ENCODE assay signal across 8 cellular contexts in the genomic region with DNA sequence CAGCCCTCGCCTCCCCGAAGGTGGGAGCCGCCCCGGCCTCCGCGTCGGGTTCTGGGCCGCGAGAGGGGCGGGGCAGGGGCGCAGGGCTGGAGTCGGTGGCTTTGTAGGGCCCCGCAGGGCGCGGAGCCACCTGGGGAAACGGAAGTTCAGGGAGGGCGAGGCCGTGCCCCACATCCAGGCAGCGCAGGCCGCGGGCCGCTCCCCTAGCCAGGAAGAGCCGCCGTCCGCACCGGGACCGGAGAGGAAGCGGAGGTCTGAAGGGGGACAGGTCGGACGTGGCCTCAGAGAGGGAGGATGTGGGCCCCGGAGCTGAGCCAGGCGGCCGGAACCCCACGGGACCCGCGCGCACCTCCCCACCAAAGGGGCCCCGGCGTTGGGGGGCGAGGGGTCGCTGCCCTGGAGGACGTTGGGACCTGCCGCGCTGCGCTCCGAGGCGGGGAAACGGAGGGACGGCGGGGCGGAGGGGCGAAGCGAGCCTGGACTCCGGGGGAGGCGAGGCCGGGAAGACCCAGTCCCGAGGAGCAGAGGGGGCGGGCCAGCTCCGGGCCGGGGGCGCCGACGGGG. TPM values are rescaled to one million over a fixed set of nuclear protein-coding genes. Genes with fewer than 3 reads are reported as not detected.
A peak's percentile ranks its signal among the peaks of the same experiment; 100 is the strongest.
DNase-seq lines count a peak whose midpoint lies in the region; ATAC-seq and TF ChIP-seq lines count a peak whose summit lies in the region.

No MANE protein-coding gene starts in this region.

- peak; percentile 22 for ATAC-seq in HG02588 (IDR thresholded peaks at IDR 0.05; ENCODE audit: unreplicated experiment)

- peak overlapping the region; percentile 19 for H3K4ac ChIP-seq in mesendoderm (ENCODE audit: low read depth, low read length)

- H3K4me1 ChIP-seq in mesendoderm (ENCODE audit: control insufficient read depth, low read depth, low read length) (no peaks in the 10 kb centered on the region), BE2C (no peaks in the 10 kb centered on the region; the same call in 1 of the 2 replicates)

- TF ChIP-seq CTCF in type B pancreatic cell (conservative IDR thresholded peaks at IDR 0.05): no peak
- TF ChIP-seq CTCF in BE2C (IDR thresholded peaks at IDR 0.05; ENCODE audit: low read depth, low read length): no peak

- peak overlapping the region; percentile 39 for H3K4me3 Mint-ChIP-seq in type B pancreatic cell

- no peak overlapping the region for H2AK5ac ChIP-seq in mesendoderm (ENCODE audit: low read length)

- no peak overlapping the region for H3K27ac Mint-ChIP-seq in type B pancreatic cell

- no peak overlapping the region for H2BK5ac ChIP-seq in mesendoderm (ENCODE audit: low read length)

- no peak overlapping the region for H2BK120ac ChIP-seq in mesendoderm (ENCODE audit: low read depth, low read length)

- H3K4me3 ChIP-seq in mesendoderm (ENCODE audit: low read length) (peak overlapping the region; percentile 3), BE2C (ENCODE audit: low read depth, low read length) (no peak overlapping the region)

- peak overlapping the region; percentile 44 for H4K8ac ChIP-seq in mesendoderm (ENCODE audit: low read depth, low read length)

- H2BK15ac ChIP-seq in mesendoderm (replicated peaks; ENCODE audit: low read depth): no peak overlapping the region

- peak overlapping the region; percentile 83 for H3K56ac ChIP-seq in mesendoderm (ENCODE audit: low read length)

- no peaks in the 10 kb centered on the region for H3K79me2 ChIP-seq in mesendoderm (ENCODE audit: control insufficient read depth, insufficient read depth, low read length)

- no peaks in the 10 kb centered on the region for H3K36me3 Mint-ChIP-seq in type B pancreatic cell

- peak overlapping the region; percentile 71 for H3K9ac ChIP-seq in mesendoderm (ENCODE audit: low read length)

- H3K4me2 ChIP-seq in mesendoderm (ENCODE audit: low read length): peak overlapping the region; percentile 23

- H3K27me3 Mint-ChIP-seq in type B pancreatic cell: peaks cover 9% of the 10 kb centered on the region

- no peaks in the 10 kb centered on the region for H3K4me1 Mint-ChIP-seq in type B pancreatic cell (ENCODE audit: unreplicated experiment)

- peak overlapping the region; percentile 51 for H3K18ac ChIP-seq in mesendoderm (ENCODE audit: low read length)

- DNase-seq in GDM1 (lab: John Stamatoyannopoulos, UW) (peak; percentile 63), T-helper 2 cell (peak; percentile 22 to 85 (median 39)), mesendoderm (no peak), type B pancreatic cell (ENCODE audit: extremely low spot score, unreplicated experiment) (no peak), NCI-H2196 (lab: John Stamatoyannopoulos, UW; ENCODE audit: unreplicated experiment) (no peak), BE2C (no peak)

- H3K23ac ChIP-seq in mesendoderm (ENCODE audit: low read length): peak overlapping the region; percentile 30

- no peaks in the 10 kb centered on the region for H3K9me3 ChIP-seq in BE2C

- no peaks in the 10 kb centered on the region for H3K9me3 Mint-ChIP-seq in type B pancreatic cell

- peaks cover 3% of the 10 kb centered on the region for H3K27me3 ChIP-seq in mesendoderm (ENCODE audit: insufficient read depth, low read length, poor library complexity)
- H3K27me3 ChIP-seq in BE2C: peaks cover 12% of the 10 kb centered on the region

- H4K5ac ChIP-seq in mesendoderm (ENCODE audit: low read length): no peak overlapping the region

- WGBS in mesendoderm (ENCODE audit: extremely low coverage, insufficient coverage, low lambda C conversion rate): no CpG with 5 or more reads among the region's 63 CpGs

- no peaks in the 10 kb centered on the region for H3K79me1 ChIP-seq in mesendoderm (ENCODE audit: low read length)

- H3K36me3 ChIP-seq in mesendoderm (ENCODE audit: control insufficient read depth, insufficient read depth, low read length): no peaks in the 10 kb centered on the region
- H3K36me3 ChIP-seq in BE2C: no peaks in the 10 kb centered on the region

- H3K27ac ChIP-seq in cingulate gyrus (ENCODE audit: low read depth, low read length): peak overlapping the region; percentile 47
- H3K27ac ChIP-seq in mesendoderm (ENCODE audit: low read depth, low read length): no peak overlapping the region

RNA-seq across cellular contexts. Expression of a gene that starts 0.5 kb away (rescaled TPM):
- polyA plus RNA-seq in mesendoderm (2013, experiment 1 of 2): 1.9 TPM
- polyA plus RNA-seq in mesendoderm (2013, experiment 2 of 2): 1.6 TPM
- 27.8 and 29.8 TPM in 2 replicates for total RNA-seq in type B pancreatic cell (ENCODE audit: low replicate concordance)
- polyA plus RNA-seq in BE2C (2012; ENCODE audit: insufficient read depth, insufficient read length, low read depth): 1.7 TPM

RNA-seq across cellular contexts. Expression of a gene that starts 15.7 kb away (rescaled TPM):
- polyA plus RNA-seq in mesendoderm (2013, experiment 1 of 2): 6.8 TPM
- polyA plus RNA-seq in mesendoderm (2013, experiment 2 of 2): 7.4 TPM
- 33.5 and 58.7 TPM in 2 replicates for total RNA-seq in type B pancreatic cell (ENCODE audit: low replicate concordance)
- 51.0 TPM for polyA plus RNA-seq in BE2C (2012; ENCODE audit: insufficient read depth, insufficient read length, low read depth)

RNA-seq across cellular contexts. Expression of a gene that starts 45.1 kb away (rescaled TPM):
- polyA plus RNA-seq in mesendoderm (2013, experiment 1 of 2): 76.4 TPM
- polyA plus RNA-seq in mesendoderm (2013, experiment 2 of 2): 75.9 TPM
- total RNA-seq in type B pancreatic cell (ENCODE audit: low replicate concordance): 176 and 184 TPM in 2 replicates
- polyA plus RNA-seq in BE2C (2012; ENCODE audit: insufficient read depth, insufficient read length, low read depth): 264 TPM

Comparison
In these comparisons a context has a peak if more than half of its experiments do, and no peak if none do; other contexts are left out.
1. DNase-seq: peak in GDM1 (single experiment) and T-helper 2 cell (5 of 5); none in mesendoderm (single experiment), type B pancreatic cell (single experiment), NCI-H2196 (single experiment) and BE2C (single experiment).